Comparison of ENCODE assay signal across 18 cellular contexts in genomic region chr3:120162400-120162799, GRCh38.
DNase-seq lines count a peak whose midpoint lies in the region; ATAC-seq, FAIRE-seq and TF ChIP-seq lines count a peak whose summit lies in the region.
"Had no signal": no experiment of that assay in that cellular context is flagged by ENCODE, and none has a peak within 500 bp of the region (broad histone marks: within the 10 kb centered on the region; RNA-seq: fewer than 3 reads in every experiment).

No MANE protein-coding gene starts in this region.

- no peak overlapping the region for H3K27ac ChIP-seq in lower lobe of right lung
- H3K27ac ChIP-seq: ovary, SK-N-MC had no signal

- H3K36me3 ChIP-seq in lower lobe of right lung, result no peaks in the 10 kb centered on the region
- H3K36me3 ChIP-seq: ovary, transverse colon had no signal

- no peak for TF ChIP-seq CTCF in cardiac fibroblast (IDR thresholded peaks at IDR 0.05; ENCODE audit: low read depth, low read length)
- no peak for TF ChIP-seq CTCF in lower lobe of right lung (IDR thresholded peaks at IDR 0.05)

- intact Hi-C loops in lower lobe of right lung (cut with DNase I), result no loop called here

- H3K9me3 ChIP-seq in lower lobe of right lung, result no peaks in the 10 kb centered on the region
- H3K9me3 ChIP-seq: ovary, transverse colon had no signal

- H3K4me3 ChIP-seq in cardiac fibroblast (replicated peaks in 1 of 2; ENCODE audit: low read depth in 2 of 2, low read length in 2 of 2), result no peak overlapping the region
- no peak overlapping the region for H3K4me3 ChIP-seq in lower lobe of right lung
- H3K4me3 ChIP-seq: ovary, SK-N-MC, transverse colon had no signal

- FAIRE-seq in HTR-8/SVneo (lab: Jason Lieb, UNC), result peak; percentile 79
- FAIRE-seq: TTC549 had no signal

- H3K27me3 ChIP-seq in lower lobe of right lung (ENCODE audit: low read depth), result no peaks in the 10 kb centered on the region
- H3K27me3 ChIP-seq: ovary, transverse colon had no signal

- ATAC-seq in lower lobe of right lung (peak; percentile 27 to 43), GM18502 (IDR thresholded peaks at IDR 0.05; ENCODE audit: poor library complexity, unreplicated experiment) (no peak), HG03159 (IDR thresholded peaks at IDR 0.05; ENCODE audit: unreplicated experiment) (no peak)
- ATAC-seq: stimulated activated naive B cell treated with anti-CD40 and anti-IgM and Interleukin-4, amounts not matched to agents 10 μg/mL and 1 μg/mL and 100 μg/mL, for 72 hours had no signal

- DNase-seq in AG08395 (ENCODE audit: low spot score) (peak; percentile 32), HTR-8/SVneo (ENCODE audit: insufficient read length, low spot score) (no peak), cardiac fibroblast (ENCODE audit: low read depth in 2 of 2) (peak; percentile 45 to 62), lower lobe of right lung (no peak), NCI-H510A treated with DMSO at 0.1 percent for 48 hours (lab: John Stamatoyannopoulos, UW) (no peak), SHP77 (lab: John Stamatoyannopoulos, UW) (no peak)
- DNase-seq: activated CD4-positive, alpha-beta memory T cell treated with anti-CD3 and anti-CD28 coated beads for 36 hours; cerebellar nuclear complex; kidney glomerular epithelial cell; MM.1S; NCI-H1930; ovary; stimulated activated naive B cell treated with anti-CD40 and anti-IgM and Interleukin-4, amounts not matched to agents 10 μg/mL and 1 μg/mL and 100 μg/mL, for 72 hours; transverse colon had no signal

- H3K4me1 ChIP-seq in lower lobe of right lung, result peaks cover 25% of the 10 kb centered on the region

Comparison
In these comparisons a context has a peak if more than half of its experiments do, and no peak if none do; other contexts are left out.
1. DNase-seq: peak in AG08395 (single experiment) and cardiac fibroblast (2 of 2); none in HTR-8/SVneo (single experiment), lower lobe of right lung (single experiment), NCI-H510A treated with DMSO at 0.1 percent for 48 hours (single experiment) and SHP77 (0 of 2).
2. ATAC-seq: peak in lower lobe of right lung (2 of 2); none in GM18502 (single experiment) and HG03159 (single experiment).